1 cellular context compared by ENCODE assay signal in genomic region chr1:7540816-7541215, GRCh38.
TF ChIP-seq lines count a peak whose summit lies in the region.

No MANE protein-coding gene starts in this region.

TF ChIP-seq in H1, 55 proteins besides CTCF, POLR2A, EP300 and RAD21 (continued from another document):
- no peak for TF ChIP-seq SP1 (IDR thresholded peaks at IDR 0.05; ENCODE audit: low read depth, low read length)
